In genomic region chr22:21055564-21055834, GRCh38 we compare ENCODE assay signal across 2 cellular contexts.
TF ChIP-seq lines count a peak whose summit lies in the region.

No MANE protein-coding gene starts in this region.

TF ChIP-seq in IMR-90, 13 proteins besides CTCF, POLR2A, EP300 and RAD21:
- TF ChIP-seq ELK1 (IDR thresholded peaks at IDR 0.05; ENCODE audit: borderline replicate concordance, low read depth, low read length) = no peak
- TF ChIP-seq CHD1 (IDR thresholded peaks at IDR 0.05; ENCODE audit: low read depth, low read length) = no peak
- no peak for TF ChIP-seq MXI1 (IDR thresholded peaks at IDR 0.05; ENCODE audit: borderline replicate concordance, low read depth, low read length)
- TF ChIP-seq MAZ (IDR thresholded peaks at IDR 0.05; ENCODE audit: borderline replicate concordance, low read depth, low read length) = no peak
- TF ChIP-seq RFX5 (IDR thresholded peaks at IDR 0.05; ENCODE audit: low read depth, low read length) = no peak
- TF ChIP-seq RCOR1 (IDR thresholded peaks at IDR 0.05; ENCODE audit: insufficient replicate concordance, low read length) = no peak
- TF ChIP-seq CEBPB (IDR thresholded peaks at IDR 0.05; ENCODE audit: low read depth, low read length) = no peak
- no peak for TF ChIP-seq FOS (IDR thresholded peaks at IDR 0.05; ENCODE audit: low read depth, low read length)
- no peak for TF ChIP-seq USF2 (IDR thresholded peaks at IDR 0.05; ENCODE audit: low read depth, low read length)
- TF ChIP-seq SMC3 (IDR thresholded peaks at IDR 0.05; ENCODE audit: low read depth, low read length) = no peak
- TF ChIP-seq BHLHE40 (IDR thresholded peaks at IDR 0.05; ENCODE audit: low read depth, low read length) = no peak
- no peak for TF ChIP-seq MAFK (IDR thresholded peaks at IDR 0.05; ENCODE audit: low read depth, low read length)
- TF ChIP-seq NFE2L2 (IDR thresholded peaks at IDR 0.05; ENCODE audit: low read depth, low read length) = no peak
TF ChIP-seq in IMR-90: peak in this region for 0.

TF ChIP-seq in GM12878, 131 proteins besides CTCF, POLR2A, EP300 and RAD21:
- TF ChIP-seq RB1 (IDR thresholded peaks at IDR 0.05; ENCODE audit: borderline replicate concordance) = no peak
- TF ChIP-seq, protein P1, sequence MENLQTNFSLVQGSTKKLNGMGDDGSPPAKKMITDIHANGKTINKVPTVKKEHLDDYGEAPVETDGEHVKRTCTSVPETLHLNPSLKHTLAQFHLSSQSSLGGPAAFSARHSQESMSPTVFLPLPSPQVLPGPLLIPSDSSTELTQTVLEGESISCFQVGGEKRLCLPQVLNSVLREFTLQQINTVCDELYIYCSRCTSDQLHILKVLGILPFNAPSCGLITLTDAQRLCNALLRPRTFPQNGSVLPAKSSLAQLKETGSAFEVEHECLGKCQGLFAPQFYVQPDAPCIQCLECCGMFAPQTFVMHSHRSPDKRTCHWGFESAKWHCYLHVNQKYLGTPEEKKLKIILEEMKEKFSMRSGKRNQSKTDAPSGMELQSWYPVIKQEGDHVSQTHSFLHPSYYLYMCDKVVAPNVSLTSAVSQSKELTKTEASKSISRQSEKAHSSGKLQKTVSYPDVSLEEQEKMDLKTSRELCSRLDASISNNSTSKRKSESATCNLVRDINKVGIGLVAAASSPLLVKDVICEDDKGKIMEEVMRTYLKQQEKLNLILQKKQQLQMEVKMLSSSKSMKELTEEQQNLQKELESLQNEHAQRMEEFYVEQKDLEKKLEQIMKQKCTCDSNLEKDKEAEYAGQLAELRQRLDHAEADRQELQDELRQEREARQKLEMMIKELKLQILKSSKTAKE (IDR thresholded peaks at IDR 0.05; ENCODE audit: low read depth, poor library complexity, severe bottlenecking) = no peak
- TF ChIP-seq RELA (IDR thresholded peaks at IDR 0.05; ENCODE audit: borderline replicate concordance, partially characterized antibody) = no peak
- TF ChIP-seq, protein P2, sequence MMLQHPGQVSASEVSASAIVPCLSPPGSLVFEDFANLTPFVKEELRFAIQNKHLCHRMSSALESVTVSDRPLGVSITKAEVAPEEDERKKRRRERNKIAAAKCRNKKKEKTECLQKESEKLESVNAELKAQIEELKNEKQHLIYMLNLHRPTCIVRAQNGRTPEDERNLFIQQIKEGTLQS (IDR thresholded peaks at IDR 0.05; ENCODE audit: borderline replicate concordance, extremely low read depth, low read depth, low read length) = no peak
- no peak for TF ChIP-seq ESRRA (IDR thresholded peaks at IDR 0.05; ENCODE audit: low read length)
- no peak for TF ChIP-seq POLR2AphosphoS5 (IDR thresholded peaks at IDR 0.05; ENCODE audit: low read length)
- no peak for TF ChIP-seq EZH2 (IDR thresholded peaks at IDR 0.05; ENCODE audit: borderline replicate concordance, control insufficient read depth, low read depth, low read length)
- TF ChIP-seq RCOR1 (conservative IDR thresholded peaks at IDR 0.05; ENCODE audit: low read depth, low read length) = no peak
- no peak for TF ChIP-seq DPF2 (IDR thresholded peaks at IDR 0.05)
- no peak for TF ChIP-seq ZNF384 (IDR thresholded peaks at IDR 0.05; ENCODE audit: borderline replicate concordance, low read depth, low read length)
- TF ChIP-seq ZZZ3 (IDR thresholded peaks at IDR 0.05; ENCODE audit: control insufficient read depth, insufficient read length, low read depth) = no peak
- TF ChIP-seq, protein P3, sequence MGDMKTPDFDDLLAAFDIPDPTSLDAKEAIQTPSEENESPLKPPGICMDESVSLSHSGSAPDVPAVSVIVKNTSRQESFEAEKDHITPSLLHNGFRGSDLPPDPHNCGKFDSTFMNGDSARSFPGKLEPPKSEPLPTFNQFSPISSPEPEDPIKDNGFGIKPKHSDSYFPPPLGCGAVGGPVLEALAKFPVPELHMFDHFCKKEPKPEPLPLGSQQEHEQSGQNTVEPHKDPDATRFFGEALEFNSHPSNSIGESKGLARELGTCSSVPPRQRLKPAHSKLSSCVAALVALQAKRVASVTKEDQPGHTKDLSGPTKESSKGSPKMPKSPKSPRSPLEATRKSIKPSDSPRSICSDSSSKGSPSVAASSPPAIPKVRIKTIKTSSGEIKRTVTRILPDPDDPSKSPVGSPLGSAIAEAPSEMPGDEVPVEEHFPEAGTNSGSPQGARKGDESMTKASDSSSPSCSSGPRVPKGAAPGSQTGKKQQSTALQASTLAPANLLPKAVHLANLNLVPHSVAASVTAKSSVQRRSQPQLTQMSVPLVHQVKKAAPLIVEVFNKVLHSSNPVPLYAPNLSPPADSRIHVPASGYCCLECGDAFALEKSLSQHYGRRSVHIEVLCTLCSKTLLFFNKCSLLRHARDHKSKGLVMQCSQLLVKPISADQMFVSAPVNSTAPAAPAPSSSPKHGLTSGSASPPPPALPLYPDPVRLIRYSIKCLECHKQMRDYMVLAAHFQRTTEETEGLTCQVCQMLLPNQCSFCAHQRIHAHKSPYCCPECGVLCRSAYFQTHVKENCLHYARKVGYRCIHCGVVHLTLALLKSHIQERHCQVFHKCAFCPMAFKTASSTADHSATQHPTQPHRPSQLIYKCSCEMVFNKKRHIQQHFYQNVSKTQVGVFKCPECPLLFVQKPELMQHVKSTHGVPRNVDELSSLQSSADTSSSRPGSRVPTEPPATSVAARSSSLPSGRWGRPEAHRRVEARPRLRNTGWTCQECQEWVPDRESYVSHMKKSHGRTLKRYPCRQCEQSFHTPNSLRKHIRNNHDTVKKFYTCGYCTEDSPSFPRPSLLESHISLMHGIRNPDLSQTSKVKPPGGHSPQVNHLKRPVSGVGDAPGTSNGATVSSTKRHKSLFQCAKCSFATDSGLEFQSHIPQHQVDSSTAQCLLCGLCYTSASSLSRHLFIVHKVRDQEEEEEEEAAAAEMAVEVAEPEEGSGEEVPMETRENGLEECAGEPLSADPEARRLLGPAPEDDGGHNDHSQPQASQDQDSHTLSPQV (IDR thresholded peaks at IDR 0.05) = no peak
- TF ChIP-seq PBX3 (IDR thresholded peaks at IDR 0.05; ENCODE audit: insufficient replicate concordance, low read depth, low read length) = no peak
- TF ChIP-seq RAD51 (IDR thresholded peaks at IDR 0.05) = no peak
